ENCODE assay signal across 9 cellular contexts in the genomic region with DNA sequence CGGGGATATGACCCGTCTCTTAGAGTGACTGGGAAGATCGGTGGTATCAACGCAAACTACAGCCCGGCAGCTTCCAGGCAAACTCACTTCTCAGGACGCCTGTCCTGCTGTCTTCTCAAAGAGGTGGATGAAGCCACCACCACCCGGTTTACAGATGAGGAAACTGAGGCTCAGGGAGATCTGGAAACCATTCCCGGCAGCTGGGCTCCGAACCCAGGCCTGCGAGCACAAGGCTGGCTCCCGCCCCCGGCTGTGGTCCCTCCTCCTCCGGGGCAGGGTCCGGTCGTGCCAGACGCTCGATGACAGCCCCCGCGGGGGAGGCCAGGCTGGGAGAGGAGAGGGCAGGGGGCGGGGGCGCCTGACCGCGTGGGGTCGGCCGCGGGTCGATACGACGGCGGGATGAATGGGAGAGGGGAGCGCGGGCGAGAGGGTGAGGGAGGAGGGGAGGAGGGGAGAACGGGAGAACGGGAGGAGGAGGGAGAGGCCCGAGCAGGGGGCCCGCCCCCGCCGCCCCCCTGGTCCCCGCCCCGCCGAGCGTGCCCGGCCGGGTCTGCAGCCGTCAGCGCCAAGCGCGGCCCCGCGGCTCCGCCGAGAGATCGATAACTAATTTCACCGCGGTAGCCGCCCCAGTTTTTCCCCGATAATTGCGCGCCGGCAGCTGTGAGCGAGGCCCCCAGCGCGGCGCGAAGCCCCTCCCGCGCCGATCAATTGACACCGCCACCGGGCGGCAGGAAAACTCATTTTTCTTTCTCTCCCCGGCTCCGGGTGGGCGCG. TPM values are rescaled to one million over a fixed set of nuclear protein-coding genes. Genes with fewer than 3 reads are reported as not detected.
A peak's percentile ranks its signal among the peaks of the same experiment; 100 is the strongest.
DNase-seq lines count a peak whose midpoint lies in the region; ATAC-seq and TF ChIP-seq lines count a peak whose summit lies in the region.
"Had no signal": no experiment of that assay in that cellular context is flagged by ENCODE, and none has a peak within 500 bp of the region (broad histone marks: within the 10 kb centered on the region; RNA-seq: fewer than 3 reads in every experiment).

No MANE protein-coding gene starts in this region.

- H3K9me3 Mint-ChIP-seq in T-helper 1 cell treated with Interleukin-12 subunit alpha and Interleukin-12 subunit beta and Interleukin-4 antibody, amounts not matched to agents 30 μg/mL and 1 μg/mL, for 36 hours = no peaks in the 10 kb centered on the region
- H3K9me3 Mint-ChIP-seq in activated naive CD8-positive, alpha-beta T cell treated with anti-CD3 and anti-CD28 coated beads, Interleukin-2, amount 10 ng/mL, durations not matched to agents 7 days and 5 days = no peaks in the 10 kb centered on the region

- POLR2A ChIA-PET in activated naive CD8-positive, alpha-beta T cell treated with anti-CD3 and anti-CD28 coated beads, Interleukin-2, amount 10 ng/mL, durations not matched to agents 7 days and 5 days (lab: Charles Lee) = no interaction called here

- DNase-seq in T-helper 1 cell (no peak), testis (no peak), ureter (ENCODE audit: low spot score) (no peak)
- no peak for DNase-seq in activated naive CD8-positive, alpha-beta T cell treated with anti-CD3 and anti-CD28 coated beads, Interleukin-2, amount 10 ng/mL, durations not matched to agents 7 days and 5 days
- DNase-seq: cerebellar nuclear complex had no signal

- H3K9ac ChIP-seq in liver (ENCODE audit: low read depth in 1 of 2, low read length in 2 of 2) = peak overlapping the region in 1 of 2 donors; percentile 53

- no peak overlapping the region for H3K27ac ChIP-seq in liver (ENCODE audit: low read depth in 1 of 2, low read length in 2 of 2)
- no peak overlapping the region for H3K27ac ChIP-seq in testis

- ATAC-seq in activated naive CD8-positive, alpha-beta T cell treated with anti-CD3 and anti-CD28 coated beads, Interleukin-2, amount 10 ng/mL, durations not matched to agents 7 days and 5 days (ENCODE audit: low read depth) = no peak
- ATAC-seq in HG02970 (IDR thresholded peaks at IDR 0.05; ENCODE audit: low FRiP score, unreplicated experiment) = no peak
- no peak for ATAC-seq in GM18498 (IDR thresholded peaks at IDR 0.05; ENCODE audit: unreplicated experiment)

- H3K27me3 Mint-ChIP-seq in T-helper 1 cell treated with Interleukin-12 subunit alpha and Interleukin-12 subunit beta and Interleukin-4 antibody, amounts not matched to agents 30 μg/mL and 1 μg/mL, for 36 hours (ENCODE audit: low read depth) = peaks cover 40% of the 10 kb centered on the region
- H3K27me3 Mint-ChIP-seq in activated naive CD8-positive, alpha-beta T cell treated with anti-CD3 and anti-CD28 coated beads, Interleukin-2, amount 10 ng/mL, durations not matched to agents 7 days and 5 days = peaks cover 35% of the 10 kb centered on the region

- peaks cover 3% of the 10 kb centered on the region for H3K4me1 Mint-ChIP-seq in T-helper 1 cell treated with Interleukin-12 subunit alpha and Interleukin-12 subunit beta and Interleukin-4 antibody, amounts not matched to agents 30 μg/mL and 1 μg/mL, for 36 hours (ENCODE audit: low read depth)
- peaks cover 5% of the 10 kb centered on the region for H3K4me1 Mint-ChIP-seq in activated naive CD8-positive, alpha-beta T cell treated with anti-CD3 and anti-CD28 coated beads, Interleukin-2, amount 10 ng/mL, durations not matched to agents 7 days and 5 days

- no peaks in the 10 kb centered on the region for H3K36me3 Mint-ChIP-seq in T-helper 1 cell treated with Interleukin-12 subunit alpha and Interleukin-12 subunit beta and Interleukin-4 antibody, amounts not matched to agents 30 μg/mL and 1 μg/mL, for 36 hours (ENCODE audit: low read depth)
- H3K36me3 Mint-ChIP-seq in activated naive CD8-positive, alpha-beta T cell treated with anti-CD3 and anti-CD28 coated beads, Interleukin-2, amount 10 ng/mL, durations not matched to agents 7 days and 5 days = no peaks in the 10 kb centered on the region

- H3K4me3 ChIP-seq in liver (ENCODE audit: low read depth in 1 of 3, low read length in 3 of 3) = peak overlapping the region in 2 of 3 donors; percentile 50 to 55
- H3K4me3 ChIP-seq in testis = peak overlapping the region; percentile 48 to 63

- H3K4me3 Mint-ChIP-seq in T-helper 1 cell treated with Interleukin-12 subunit alpha and Interleukin-12 subunit beta and Interleukin-4 antibody, amounts not matched to agents 30 μg/mL and 1 μg/mL, for 36 hours = peak overlapping the region; percentile 60
- peak overlapping the region; percentile 70 for H3K4me3 Mint-ChIP-seq in activated naive CD8-positive, alpha-beta T cell treated with anti-CD3 and anti-CD28 coated beads, Interleukin-2, amount 10 ng/mL, durations not matched to agents 7 days and 5 days

- H3K9me3 ChIP-seq in liver (ENCODE audit: control insufficient read depth in 4 of 4, low read length in 3 of 4) (no peaks in the 10 kb centered on the region), testis (no peaks in the 10 kb centered on the region)

- no peak for TF ChIP-seq CTCF in liver (IDR thresholded peaks at IDR 0.05; ENCODE audit: low read depth, low read length, missing input control)
- no peak for TF ChIP-seq CTCF in testis (IDR thresholded peaks at IDR 0.05)

- no peaks in the 10 kb centered on the region for H3K36me3 ChIP-seq in liver (ENCODE audit: control insufficient read depth in 4 of 4, insufficient read depth in 3 of 4, low read depth in 1 of 4, low read length in 3 of 4)
- no peaks in the 10 kb centered on the region for H3K36me3 ChIP-seq in testis (ENCODE audit: low read depth, missing control alignments)

- intact Hi-C loops in testis (cut with DNase I; ENCODE audit: low total_unique reads) = no loop called here

- TF ChIP-seq POLR2A in testis (IDR thresholded peaks at IDR 0.05) = no peak

- WGBS in liver = 2% methylated on average over 76 of the region's 76 CpGs
- 1 to 2% methylated on average over 57 to 72 of the region's 76 CpGs for WGBS in testis, 2 donors

- no peak for TF ChIP-seq RAD21 in liver (IDR thresholded peaks at IDR 0.05)

- H3K27me3 ChIP-seq in liver (ENCODE audit: control insufficient read depth in 4 of 4, insufficient read depth in 4 of 4, low read length in 3 of 4) = no peaks in the 10 kb centered on the region
- no peaks in the 10 kb centered on the region for H3K27me3 ChIP-seq in testis

- peaks cover 2 to 9% (median 6%) of the 10 kb centered on the region in 4 donors for H3K4me1 ChIP-seq in liver (ENCODE audit: control insufficient read depth in 4 of 4, insufficient read depth in 4 of 4, low read length in 3 of 4)
- peaks cover 21% of the 10 kb centered on the region for H3K4me1 ChIP-seq in testis

- H3K27ac Mint-ChIP-seq in T-helper 1 cell treated with Interleukin-12 subunit alpha and Interleukin-12 subunit beta and Interleukin-4 antibody, amounts not matched to agents 30 μg/mL and 1 μg/mL, for 36 hours = no peak overlapping the region
- H3K27ac Mint-ChIP-seq in activated naive CD8-positive, alpha-beta T cell treated with anti-CD3 and anti-CD28 coated beads, Interleukin-2, amount 10 ng/mL, durations not matched to agents 7 days and 5 days = no peak overlapping the region

TF ChIP-seq in liver, 16 proteins besides CTCF, POLR2A, EP300 and RAD21:
- peak in 1 of 2 donors; percentile 19 for TF ChIP-seq HNF4A (conservative IDR thresholded peaks at IDR 0.05)
- TF ChIP-seq, protein P1, sequence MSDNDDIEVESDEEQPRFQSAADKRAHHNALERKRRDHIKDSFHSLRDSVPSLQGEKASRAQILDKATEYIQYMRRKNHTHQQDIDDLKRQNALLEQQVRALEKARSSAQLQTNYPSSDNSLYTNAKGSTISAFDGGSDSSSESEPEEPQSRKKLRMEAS (IDR thresholded peaks at IDR 0.05) = no peak

RNA-seq across cellular contexts. Expression of a gene that starts 14.0 kb away (rescaled TPM):
- not detected for total RNA-seq in activated naive CD8-positive, alpha-beta T cell treated with anti-CD3 and anti-CD28 coated beads, Interleukin-2, amount 10 ng/mL, durations not matched to agents 7 days and 5 days
- total RNA-seq in liver (10 to 100 TPM in 1 of 2 donors, not detected in 1; 17.4 TPM), testis (10 to 100 TPM in 1 of 2 donors, 1 to 10 TPM in 1; 6.9 to 24.6 TPM), ureter (not detected)
- polyA plus RNA-seq in liver (not detected), testis (ENCODE audit: insufficient read depth, low read depth, low replicate concordance) (36.9 TPM)
